9 cellular contexts compared by ENCODE assay signal in the genomic region with DNA sequence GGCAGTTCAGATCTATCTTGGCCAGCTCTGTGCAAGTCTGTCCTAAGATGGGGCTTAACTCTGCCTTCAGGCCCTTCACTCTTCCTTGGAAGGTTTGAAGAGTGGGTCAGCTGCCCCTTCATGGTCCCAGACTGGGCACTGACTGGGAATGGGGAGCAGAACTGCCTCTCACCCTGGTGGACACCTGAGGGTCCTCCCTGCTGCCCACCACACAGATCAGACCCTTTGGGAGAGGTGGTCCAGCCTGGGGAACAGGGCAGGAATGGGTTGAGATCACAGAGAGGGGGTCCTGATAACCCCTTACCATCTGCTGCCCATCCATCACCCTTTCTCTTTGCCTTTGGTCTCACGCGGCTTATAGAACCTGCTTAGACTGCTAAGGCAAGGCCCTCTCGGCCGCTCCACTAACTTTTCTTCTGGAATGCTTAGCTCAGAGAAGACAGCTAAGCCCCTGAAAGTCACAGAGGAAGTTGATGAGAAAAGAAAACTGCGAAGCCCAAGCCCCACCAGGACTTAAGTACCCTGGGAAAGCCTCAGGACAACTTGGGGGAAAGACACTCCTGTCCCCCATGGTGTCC. TPM values are rescaled to one million over a fixed set of nuclear protein-coding genes. Genes with fewer than 3 reads are reported as not detected.
A peak's percentile ranks its signal among the peaks of the same experiment; 100 is the strongest.
DNase-seq lines count a peak whose midpoint lies in the region; ATAC-seq, FAIRE-seq and TF ChIP-seq lines count a peak whose summit lies in the region.
"Had no signal": no experiment of that assay in that cellular context is flagged by ENCODE, and none has a peak within 500 bp of the region (broad histone marks: within the 10 kb centered on the region; RNA-seq: fewer than 3 reads in every experiment).

No MANE protein-coding gene starts in this region.

- H3K4me2 ChIP-seq in DOHH2 (ENCODE audit: low read length), result peak overlapping the region; percentile 62

- no peaks in the 10 kb centered on the region for H3F3A ChIP-seq in DOHH2 (ENCODE audit: control insufficient read depth, insufficient read depth)

- H3K4me1 ChIP-seq in DOHH2 (ENCODE audit: control insufficient read depth, low read length) (peaks cover 4% of the 10 kb centered on the region; the same call in 1 of the 2 replicates), ectodermal cell (ENCODE audit: control insufficient read depth, insufficient read depth, low read length) (no peaks in the 10 kb centered on the region), neuron (ENCODE audit: insufficient read depth, low read length) (peaks cover 9% of the 10 kb centered on the region), thyroid gland (peaks cover 3 to 26% of the 10 kb centered on the region in 2 donors)

- no peaks in the 10 kb centered on the region for H3K79me2 ChIP-seq in DOHH2 (ENCODE audit: control insufficient read depth, low read length)

- no peaks in the 10 kb centered on the region for H3K9me2 ChIP-seq in DOHH2 (replicated peaks; ENCODE audit: control insufficient read depth, low read length)

- TF ChIP-seq CTCF in DOHH2 (IDR thresholded peaks at IDR 0.05; ENCODE audit: low read depth, low read length, poor library complexity, severe bottlenecking) (no peak), GM20000 (IDR thresholded peaks at IDR 0.05; ENCODE audit: extremely low read depth, missing control alignments) (no peak), thyroid gland (IDR thresholded peaks at IDR 0.05) (no peak)

- no peak for TF ChIP-seq POLR2A in thyroid gland (IDR thresholded peaks at IDR 0.05)

- FAIRE-seq in GM19239 (lab: Jason Lieb, UNC), result no peak

- 35 to 41% methylated on average over 5 of the region's 5 CpGs for WGBS in ectodermal cell, 2 experiments
- WGBS in thyroid gland, 2 donors, result 29 to 32% methylated on average over 5 of the region's 5 CpGs

- H3K4me3 ChIP-seq in DOHH2 (ENCODE audit: low read length) (peak overlapping the region; percentile 55), ectodermal cell (ENCODE audit: insufficient read depth, low read depth, low read length) (peak overlapping the region; percentile 38), neuron (ENCODE audit: low read length) (peak overlapping the region; percentile 30), thyroid gland (replicated peaks in 1 of 3) (peak overlapping the region in 1 of 3 donors; percentile 14)

- H3K9me3 ChIP-seq in DOHH2 (ENCODE audit: control insufficient read depth, insufficient read depth, low read length), result no peaks in the 10 kb centered on the region
- no peaks in the 10 kb centered on the region for H3K9me3 ChIP-seq in ectodermal cell (ENCODE audit: control insufficient read depth, low read length)
- H3K9me3 ChIP-seq in neuron (ENCODE audit: low read length), result no peaks in the 10 kb centered on the region
- H3K9me3 ChIP-seq in thyroid gland, result no peaks in the 10 kb centered on the region

- peak; percentile 27 for ATAC-seq in HG03064 (IDR thresholded peaks at IDR 0.05; ENCODE audit: low read depth, unreplicated experiment)

- H2AFZ ChIP-seq in neuron (ENCODE audit: low read depth, low read length), result peak overlapping the region; percentile 69

- H3K36me3 ChIP-seq in DOHH2 (ENCODE audit: control insufficient read depth, low read length), result no peaks in the 10 kb centered on the region
- H3K36me3 ChIP-seq in ectodermal cell (ENCODE audit: control insufficient read depth, insufficient read depth, low read length), result no peaks in the 10 kb centered on the region
- no peaks in the 10 kb centered on the region for H3K36me3 ChIP-seq in neuron (ENCODE audit: insufficient read depth, low read length)
- no peaks in the 10 kb centered on the region for H3K36me3 ChIP-seq in thyroid gland

- peaks cover 53% of the 10 kb centered on the region for H3K27me3 ChIP-seq in DOHH2 (ENCODE audit: control insufficient read depth, low read length)
- peaks cover 80% of the 10 kb centered on the region for H3K27me3 ChIP-seq in ectodermal cell (ENCODE audit: control insufficient read depth, insufficient read depth, low read length, poor library complexity, severe bottlenecking)
- H3K27me3 ChIP-seq in neuron (ENCODE audit: insufficient read depth, low read length), result peaks cover 62% of the 10 kb centered on the region
- no peaks in the 10 kb centered on the region for H3K27me3 ChIP-seq in thyroid gland

- H3K27ac ChIP-seq in DOHH2 (ENCODE audit: low read depth, low read length) (no peak overlapping the region), ectodermal cell (ENCODE audit: insufficient read depth, low read depth, low read length, poor library complexity, severe bottlenecking) (no peak overlapping the region), thyroid gland (no peak overlapping the region)

- H4K20me1 ChIP-seq in DOHH2 (ENCODE audit: control insufficient read depth, insufficient read depth, low read depth, low read length), result no peaks in the 10 kb centered on the region

- intact Hi-C loops in thyroid gland (cut with DNase I), result no loop called here

- DNase-seq in GM19239 (ENCODE audit: insufficient read length, low spot score) (no peak), GM20000 (ENCODE audit: low spot score) (no peak), SW480 (ENCODE audit: low spot score) (no peak), thyroid gland (no peak)
- DNase-seq: Kasumi-1 had no signal

RNA-seq across cellular contexts. Expression of a gene that starts 0.4 kb away (rescaled TPM):
- polyA plus RNA-seq in ectodermal cell (2013, experiment 1 of 4), result 2.6 TPM
- polyA plus RNA-seq in ectodermal cell (2013, experiment 2 of 4), result 2.9 TPM
- polyA plus RNA-seq in ectodermal cell (2013, experiment 3 of 4), result 1.3 TPM
- 2.4 TPM for polyA plus RNA-seq in ectodermal cell (2013, experiment 4 of 4)
- total RNA-seq in thyroid gland, result under 1 TPM in 1 of 4 donors, not detected in 3; 0.17 TPM

RNA-seq across cellular contexts. Expression of a gene that starts 20.3 kb away (rescaled TPM):
- polyA plus RNA-seq in ectodermal cell (2013, experiment 1 of 4), result not detected
- not detected for polyA plus RNA-seq in ectodermal cell (2013, experiment 2 of 4)
- not detected for polyA plus RNA-seq in ectodermal cell (2013, experiment 3 of 4)
- not detected for polyA plus RNA-seq in ectodermal cell (2013, experiment 4 of 4)
- total RNA-seq in thyroid gland, result not detected

RNA-seq across cellular contexts. Expression of a gene that starts 31.4 kb away (rescaled TPM):
- not detected for polyA plus RNA-seq in ectodermal cell (2013, experiment 1 of 4)
- polyA plus RNA-seq in ectodermal cell (2013, experiment 2 of 4), result not detected
- not detected for polyA plus RNA-seq in ectodermal cell (2013, experiment 3 of 4)
- not detected for polyA plus RNA-seq in ectodermal cell (2013, experiment 4 of 4)
- not detected for total RNA-seq in thyroid gland

RNA-seq across cellular contexts. Expression of a gene that starts 47.4 kb away (rescaled TPM):
- not detected for polyA plus RNA-seq in ectodermal cell (2013, experiment 1 of 4)
- polyA plus RNA-seq in ectodermal cell (2013, experiment 2 of 4), result 0.11 TPM
- polyA plus RNA-seq in ectodermal cell (2013, experiment 3 of 4), result 0.11 TPM
- 0.08 TPM for polyA plus RNA-seq in ectodermal cell (2013, experiment 4 of 4)
- total RNA-seq in thyroid gland, result not detected

RNA-seq across cellular contexts. Expression of a gene that starts 50.9 kb away (rescaled TPM):
- polyA plus RNA-seq in ectodermal cell (2013, experiment 1 of 4), result not detected
- 0.11 TPM for polyA plus RNA-seq in ectodermal cell (2013, experiment 2 of 4)
- polyA plus RNA-seq in ectodermal cell (2013, experiment 3 of 4), result 0.27 TPM
- polyA plus RNA-seq in ectodermal cell (2013, experiment 4 of 4), result 0.45 TPM
- total RNA-seq in thyroid gland, result under 1 TPM in 1 of 4 donors, not detected in 3; 0.11 TPM
